1 cellular context compared by ENCODE assay signal in the genomic region with DNA sequence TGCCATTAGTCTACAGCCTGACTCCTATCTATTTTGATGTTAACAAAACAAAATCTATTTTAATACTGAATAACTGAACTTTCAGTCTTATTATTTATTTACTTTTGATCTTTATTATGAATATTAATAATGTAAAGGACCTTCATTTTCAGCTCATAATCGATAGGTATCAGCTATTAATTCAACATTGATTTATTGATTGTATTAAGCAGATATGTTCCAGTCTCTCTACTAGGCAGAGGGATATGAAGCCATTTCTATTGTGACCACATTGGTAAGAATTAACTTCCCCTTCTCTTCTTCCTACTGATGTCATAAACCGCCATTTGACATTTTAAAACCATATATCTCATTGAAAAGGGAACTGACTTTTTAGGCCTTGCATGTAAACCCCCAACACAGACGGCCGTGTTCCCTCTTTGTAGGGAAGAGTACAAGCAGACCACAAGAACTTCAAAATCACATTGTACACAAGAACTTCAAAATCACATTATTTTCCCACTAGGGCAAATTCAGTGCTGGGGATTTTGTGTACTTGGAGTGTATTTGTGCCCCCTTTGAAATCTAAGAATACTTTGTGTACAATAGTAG.
A peak's percentile ranks its signal among the peaks of the same experiment; 100 is the strongest.
TF ChIP-seq lines count a peak whose summit lies in the region.

No MANE protein-coding gene starts in this region.

TF ChIP-seq in GM12878, 131 proteins besides CTCF, POLR2A, EP300 and RAD21 (continued from another document and continues in another):
- TF ChIP-seq, protein P1, sequence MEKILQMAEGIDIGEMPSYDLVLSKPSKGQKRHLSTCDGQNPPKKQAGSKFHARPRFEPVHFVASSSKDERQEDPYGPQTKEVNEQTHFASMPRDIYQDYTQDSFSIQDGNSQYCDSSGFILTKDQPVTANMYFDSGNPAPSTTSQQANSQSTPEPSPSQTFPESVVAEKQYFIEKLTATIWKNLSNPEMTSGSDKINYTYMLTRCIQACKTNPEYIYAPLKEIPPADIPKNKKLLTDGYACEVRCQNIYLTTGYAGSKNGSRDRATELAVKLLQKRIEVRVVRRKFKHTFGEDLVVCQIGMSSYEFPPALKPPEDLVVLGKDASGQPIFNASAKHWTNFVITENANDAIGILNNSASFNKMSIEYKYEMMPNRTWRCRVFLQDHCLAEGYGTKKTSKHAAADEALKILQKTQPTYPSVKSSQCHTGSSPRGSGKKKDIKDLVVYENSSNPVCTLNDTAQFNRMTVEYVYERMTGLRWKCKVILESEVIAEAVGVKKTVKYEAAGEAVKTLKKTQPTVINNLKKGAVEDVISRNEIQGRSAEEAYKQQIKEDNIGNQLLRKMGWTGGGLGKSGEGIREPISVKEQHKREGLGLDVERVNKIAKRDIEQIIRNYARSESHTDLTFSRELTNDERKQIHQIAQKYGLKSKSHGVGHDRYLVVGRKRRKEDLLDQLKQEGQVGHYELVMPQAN (conservative IDR thresholded peaks at IDR 0.05) = no peak
- TF ChIP-seq TBL1XR1 (IDR thresholded peaks at IDR 0.05; ENCODE audit: low read depth, low read length) (no peak), CBX5 (IDR thresholded peaks at IDR 0.05; ENCODE audit: low read depth) (no peak), KDM1A (IDR thresholded peaks at IDR 0.05; ENCODE audit: borderline replicate concordance) (no peak), TCF3 (IDR thresholded peaks at IDR 0.05; ENCODE audit: borderline replicate concordance, insufficient read depth, low read depth, low read length) (no peak), IKZF2 (IDR thresholded peaks at IDR 0.05) (peak; percentile 92), MXI1 (IDR thresholded peaks at IDR 0.05; ENCODE audit: low read depth, low read length) (no peak), SPI1 (IDR thresholded peaks at IDR 0.05; ENCODE audit: borderline replicate concordance, insufficient read depth, low read depth, low read length) (peak; percentile 91), SREBF2 (IDR thresholded peaks at IDR 0.05; ENCODE audit: low read length) (no peak), CREM (IDR thresholded peaks at IDR 0.05; ENCODE audit: low read depth) (peak; percentile 71), CHD1 (IDR thresholded peaks at IDR 0.05; ENCODE audit: low read depth, low read length) (no peak), CBX3 (IDR thresholded peaks at IDR 0.05; ENCODE audit: borderline replicate concordance, low read depth) (no peak), FOXM1 (IDR thresholded peaks at IDR 0.05; ENCODE audit: low read depth, low read length) (peak; percentile 78; the same call in 1 of the 2 replicates), NFYA (IDR thresholded peaks at IDR 0.05; ENCODE audit: borderline replicate concordance, low read depth, low read length) (no peak), SUPT20H (IDR thresholded peaks at IDR 0.05; ENCODE audit: borderline replicate concordance, control insufficient read depth, low read depth, low read length) (no peak), EED (IDR thresholded peaks at IDR 0.05; ENCODE audit: low read depth) (peak; percentile 72), ESRRA (IDR thresholded peaks at IDR 0.05; ENCODE audit: low read length) (no peak), POU2F2 (IDR thresholded peaks at IDR 0.05; ENCODE audit: borderline replicate concordance, low read depth, low read length) (no peak), PAX8 (IDR thresholded peaks at IDR 0.05) (0 out of 2 replicates have a peak, but pooled peaks have one; percentile 44), BRCA1 (IDR thresholded peaks at IDR 0.05; ENCODE audit: low read depth, low read length) (no peak), RELA (IDR thresholded peaks at IDR 0.05; ENCODE audit: borderline replicate concordance, partially characterized antibody) (no peak), RCOR1 (conservative IDR thresholded peaks at IDR 0.05; ENCODE audit: low read depth, low read length) (no peak), SREBF1 (IDR thresholded peaks at IDR 0.05; ENCODE audit: low read length) (no peak), PML (IDR thresholded peaks at IDR 0.05; ENCODE audit: low read length) (no peak), BMI1 (IDR thresholded peaks at IDR 0.05; ENCODE audit: borderline replicate concordance) (peak; percentile 66; the same call in 1 of the 2 replicates), ASH2L (IDR thresholded peaks at IDR 0.05; ENCODE audit: borderline replicate concordance, low read depth) (no peak), SUZ12 (IDR thresholded peaks at IDR 0.05; ENCODE audit: unreplicated experiment) (no peak), BCL11A (IDR thresholded peaks at IDR 0.05; ENCODE audit: low read depth, low read length) (peak; percentile 83), NR2C2 (IDR thresholded peaks at IDR 0.05; ENCODE audit: borderline replicate concordance, control insufficient read depth, insufficient read length, low read depth) (no peak), SMAD5 (IDR thresholded peaks at IDR 0.05; ENCODE audit: low read depth) (no peak), ZBED1 (IDR thresholded peaks at IDR 0.05; ENCODE audit: borderline replicate concordance) (no peak), TARDBP (IDR thresholded peaks at IDR 0.05; ENCODE audit: borderline replicate concordance) (no peak), SP1 (IDR thresholded peaks at IDR 0.05; ENCODE audit: low read depth, low read length) (no peak), PAX5 (IDR thresholded peaks at IDR 0.05; ENCODE audit: borderline replicate concordance, low read depth, low read length) (no peak)
- TF ChIP-seq, protein P2, sequence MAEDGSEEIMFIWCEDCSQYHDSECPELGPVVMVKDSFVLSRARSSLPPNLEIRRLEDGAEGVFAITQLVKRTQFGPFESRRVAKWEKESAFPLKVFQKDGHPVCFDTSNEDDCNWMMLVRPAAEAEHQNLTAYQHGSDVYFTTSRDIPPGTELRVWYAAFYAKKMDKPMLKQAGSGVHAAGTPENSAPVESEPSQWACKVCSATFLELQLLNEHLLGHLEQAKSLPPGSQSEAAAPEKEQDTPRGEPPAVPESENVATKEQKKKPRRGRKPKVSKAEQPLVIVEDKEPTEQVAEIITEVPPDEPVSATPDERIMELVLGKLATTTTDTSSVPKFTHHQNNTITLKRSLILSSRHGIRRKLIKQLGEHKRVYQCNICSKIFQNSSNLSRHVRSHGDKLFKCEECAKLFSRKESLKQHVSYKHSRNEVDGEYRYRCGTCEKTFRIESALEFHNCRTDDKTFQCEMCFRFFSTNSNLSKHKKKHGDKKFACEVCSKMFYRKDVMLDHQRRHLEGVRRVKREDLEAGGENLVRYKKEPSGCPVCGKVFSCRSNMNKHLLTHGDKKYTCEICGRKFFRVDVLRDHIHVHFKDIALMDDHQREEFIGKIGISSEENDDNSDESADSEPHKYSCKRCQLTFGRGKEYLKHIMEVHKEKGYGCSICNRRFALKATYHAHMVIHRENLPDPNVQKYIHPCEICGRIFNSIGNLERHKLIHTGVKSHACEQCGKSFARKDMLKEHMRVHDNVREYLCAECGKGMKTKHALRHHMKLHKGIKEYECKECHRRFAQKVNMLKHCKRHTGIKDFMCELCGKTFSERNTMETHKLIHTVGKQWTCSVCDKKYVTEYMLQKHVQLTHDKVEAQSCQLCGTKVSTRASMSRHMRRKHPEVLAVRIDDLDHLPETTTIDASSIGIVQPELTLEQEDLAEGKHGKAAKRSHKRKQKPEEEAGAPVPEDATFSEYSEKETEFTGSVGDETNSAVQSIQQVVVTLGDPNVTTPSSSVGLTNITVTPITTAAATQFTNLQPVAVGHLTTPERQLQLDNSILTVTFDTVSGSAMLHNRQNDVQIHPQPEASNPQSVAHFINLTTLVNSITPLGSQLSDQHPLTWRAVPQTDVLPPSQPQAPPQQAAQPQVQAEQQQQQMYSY (CRISPR knock-in tag; IDR thresholded peaks at IDR 0.05) = no peak
- TF ChIP-seq, protein P3, sequence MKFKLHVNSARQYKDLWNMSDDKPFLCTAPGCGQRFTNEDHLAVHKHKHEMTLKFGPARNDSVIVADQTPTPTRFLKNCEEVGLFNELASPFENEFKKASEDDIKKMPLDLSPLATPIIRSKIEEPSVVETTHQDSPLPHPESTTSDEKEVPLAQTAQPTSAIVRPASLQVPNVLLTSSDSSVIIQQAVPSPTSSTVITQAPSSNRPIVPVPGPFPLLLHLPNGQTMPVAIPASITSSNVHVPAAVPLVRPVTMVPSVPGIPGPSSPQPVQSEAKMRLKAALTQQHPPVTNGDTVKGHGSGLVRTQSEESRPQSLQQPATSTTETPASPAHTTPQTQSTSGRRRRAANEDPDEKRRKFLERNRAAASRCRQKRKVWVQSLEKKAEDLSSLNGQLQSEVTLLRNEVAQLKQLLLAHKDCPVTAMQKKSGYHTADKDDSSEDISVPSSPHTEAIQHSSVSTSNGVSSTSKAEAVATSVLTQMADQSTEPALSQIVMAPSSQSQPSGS (IDR thresholded peaks at IDR 0.05; ENCODE audit: low read length) = peak; percentile 89
- TF ChIP-seq, protein P4, sequence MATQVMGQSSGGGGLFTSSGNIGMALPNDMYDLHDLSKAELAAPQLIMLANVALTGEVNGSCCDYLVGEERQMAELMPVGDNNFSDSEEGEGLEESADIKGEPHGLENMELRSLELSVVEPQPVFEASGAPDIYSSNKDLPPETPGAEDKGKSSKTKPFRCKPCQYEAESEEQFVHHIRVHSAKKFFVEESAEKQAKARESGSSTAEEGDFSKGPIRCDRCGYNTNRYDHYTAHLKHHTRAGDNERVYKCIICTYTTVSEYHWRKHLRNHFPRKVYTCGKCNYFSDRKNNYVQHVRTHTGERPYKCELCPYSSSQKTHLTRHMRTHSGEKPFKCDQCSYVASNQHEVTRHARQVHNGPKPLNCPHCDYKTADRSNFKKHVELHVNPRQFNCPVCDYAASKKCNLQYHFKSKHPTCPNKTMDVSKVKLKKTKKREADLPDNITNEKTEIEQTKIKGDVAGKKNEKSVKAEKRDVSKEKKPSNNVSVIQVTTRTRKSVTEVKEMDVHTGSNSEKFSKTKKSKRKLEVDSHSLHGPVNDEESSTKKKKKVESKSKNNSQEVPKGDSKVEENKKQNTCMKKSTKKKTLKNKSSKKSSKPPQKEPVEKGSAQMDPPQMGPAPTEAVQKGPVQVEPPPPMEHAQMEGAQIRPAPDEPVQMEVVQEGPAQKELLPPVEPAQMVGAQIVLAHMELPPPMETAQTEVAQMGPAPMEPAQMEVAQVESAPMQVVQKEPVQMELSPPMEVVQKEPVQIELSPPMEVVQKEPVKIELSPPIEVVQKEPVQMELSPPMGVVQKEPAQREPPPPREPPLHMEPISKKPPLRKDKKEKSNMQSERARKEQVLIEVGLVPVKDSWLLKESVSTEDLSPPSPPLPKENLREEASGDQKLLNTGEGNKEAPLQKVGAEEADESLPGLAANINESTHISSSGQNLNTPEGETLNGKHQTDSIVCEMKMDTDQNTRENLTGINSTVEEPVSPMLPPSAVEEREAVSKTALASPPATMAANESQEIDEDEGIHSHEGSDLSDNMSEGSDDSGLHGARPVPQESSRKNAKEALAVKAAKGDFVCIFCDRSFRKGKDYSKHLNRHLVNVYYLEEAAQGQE (IDR thresholded peaks at IDR 0.05; ENCODE audit: low read depth, low read length) = no peak
- TF ChIP-seq, protein P5, sequence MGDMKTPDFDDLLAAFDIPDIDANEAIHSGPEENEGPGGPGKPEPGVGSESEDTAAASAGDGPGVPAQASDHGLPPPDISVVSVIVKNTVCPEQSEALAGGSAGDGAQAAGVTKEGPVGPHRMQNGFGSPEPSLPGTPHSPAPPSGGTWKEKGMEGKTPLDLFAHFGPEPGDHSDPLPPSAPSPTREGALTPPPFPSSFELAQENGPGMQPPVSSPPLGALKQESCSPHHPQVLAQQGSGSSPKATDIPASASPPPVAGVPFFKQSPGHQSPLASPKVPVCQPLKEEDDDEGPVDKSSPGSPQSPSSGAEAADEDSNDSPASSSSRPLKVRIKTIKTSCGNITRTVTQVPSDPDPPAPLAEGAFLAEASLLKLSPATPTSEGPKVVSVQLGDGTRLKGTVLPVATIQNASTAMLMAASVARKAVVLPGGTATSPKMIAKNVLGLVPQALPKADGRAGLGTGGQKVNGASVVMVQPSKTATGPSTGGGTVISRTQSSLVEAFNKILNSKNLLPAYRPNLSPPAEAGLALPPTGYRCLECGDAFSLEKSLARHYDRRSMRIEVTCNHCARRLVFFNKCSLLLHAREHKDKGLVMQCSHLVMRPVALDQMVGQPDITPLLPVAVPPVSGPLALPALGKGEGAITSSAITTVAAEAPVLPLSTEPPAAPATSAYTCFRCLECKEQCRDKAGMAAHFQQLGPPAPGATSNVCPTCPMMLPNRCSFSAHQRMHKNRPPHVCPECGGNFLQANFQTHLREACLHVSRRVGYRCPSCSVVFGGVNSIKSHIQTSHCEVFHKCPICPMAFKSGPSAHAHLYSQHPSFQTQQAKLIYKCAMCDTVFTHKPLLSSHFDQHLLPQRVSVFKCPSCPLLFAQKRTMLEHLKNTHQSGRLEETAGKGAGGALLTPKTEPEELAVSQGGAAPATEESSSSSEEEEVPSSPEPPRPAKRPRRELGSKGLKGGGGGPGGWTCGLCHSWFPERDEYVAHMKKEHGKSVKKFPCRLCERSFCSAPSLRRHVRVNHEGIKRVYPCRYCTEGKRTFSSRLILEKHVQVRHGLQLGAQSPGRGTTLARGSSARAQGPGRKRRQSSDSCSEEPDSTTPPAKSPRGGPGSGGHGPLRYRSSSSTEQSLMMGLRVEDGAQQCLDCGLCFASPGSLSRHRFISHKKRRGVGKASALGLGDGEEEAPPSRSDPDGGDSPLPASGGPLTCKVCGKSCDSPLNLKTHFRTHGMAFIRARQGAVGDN (IDR thresholded peaks at IDR 0.05) = no peak
- TF ChIP-seq, protein P6, sequence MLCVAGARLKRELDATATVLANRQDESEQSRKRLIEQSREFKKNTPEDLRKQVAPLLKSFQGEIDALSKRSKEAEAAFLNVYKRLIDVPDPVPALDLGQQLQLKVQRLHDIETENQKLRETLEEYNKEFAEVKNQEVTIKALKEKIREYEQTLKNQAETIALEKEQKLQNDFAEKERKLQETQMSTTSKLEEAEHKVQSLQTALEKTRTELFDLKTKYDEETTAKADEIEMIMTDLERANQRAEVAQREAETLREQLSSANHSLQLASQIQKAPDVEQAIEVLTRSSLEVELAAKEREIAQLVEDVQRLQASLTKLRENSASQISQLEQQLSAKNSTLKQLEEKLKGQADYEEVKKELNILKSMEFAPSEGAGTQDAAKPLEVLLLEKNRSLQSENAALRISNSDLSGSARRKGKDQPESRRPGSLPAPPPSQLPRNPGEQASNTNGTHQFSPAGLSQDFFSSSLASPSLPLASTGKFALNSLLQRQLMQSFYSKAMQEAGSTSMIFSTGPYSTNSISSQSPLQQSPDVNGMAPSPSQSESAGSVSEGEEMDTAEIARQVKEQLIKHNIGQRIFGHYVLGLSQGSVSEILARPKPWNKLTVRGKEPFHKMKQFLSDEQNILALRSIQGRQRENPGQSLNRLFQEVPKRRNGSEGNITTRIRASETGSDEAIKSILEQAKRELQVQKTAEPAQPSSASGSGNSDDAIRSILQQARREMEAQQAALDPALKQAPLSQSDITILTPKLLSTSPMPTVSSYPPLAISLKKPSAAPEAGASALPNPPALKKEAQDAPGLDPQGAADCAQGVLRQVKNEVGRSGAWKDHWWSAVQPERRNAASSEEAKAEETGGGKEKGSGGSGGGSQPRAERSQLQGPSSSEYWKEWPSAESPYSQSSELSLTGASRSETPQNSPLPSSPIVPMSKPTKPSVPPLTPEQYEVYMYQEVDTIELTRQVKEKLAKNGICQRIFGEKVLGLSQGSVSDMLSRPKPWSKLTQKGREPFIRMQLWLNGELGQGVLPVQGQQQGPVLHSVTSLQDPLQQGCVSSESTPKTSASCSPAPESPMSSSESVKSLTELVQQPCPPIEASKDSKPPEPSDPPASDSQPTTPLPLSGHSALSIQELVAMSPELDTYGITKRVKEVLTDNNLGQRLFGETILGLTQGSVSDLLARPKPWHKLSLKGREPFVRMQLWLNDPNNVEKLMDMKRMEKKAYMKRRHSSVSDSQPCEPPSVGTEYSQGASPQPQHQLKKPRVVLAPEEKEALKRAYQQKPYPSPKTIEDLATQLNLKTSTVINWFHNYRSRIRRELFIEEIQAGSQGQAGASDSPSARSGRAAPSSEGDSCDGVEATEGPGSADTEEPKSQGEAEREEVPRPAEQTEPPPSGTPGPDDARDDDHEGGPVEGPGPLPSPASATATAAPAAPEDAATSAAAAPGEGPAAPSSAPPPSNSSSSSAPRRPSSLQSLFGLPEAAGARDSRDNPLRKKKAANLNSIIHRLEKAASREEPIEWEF (IDR thresholded peaks at IDR 0.05; ENCODE audit: insufficient replicate concordance, low read depth, low read length) = peak; percentile 97
